Comparison of ENCODE assay signal across 13 cellular contexts in the genomic region with DNA sequence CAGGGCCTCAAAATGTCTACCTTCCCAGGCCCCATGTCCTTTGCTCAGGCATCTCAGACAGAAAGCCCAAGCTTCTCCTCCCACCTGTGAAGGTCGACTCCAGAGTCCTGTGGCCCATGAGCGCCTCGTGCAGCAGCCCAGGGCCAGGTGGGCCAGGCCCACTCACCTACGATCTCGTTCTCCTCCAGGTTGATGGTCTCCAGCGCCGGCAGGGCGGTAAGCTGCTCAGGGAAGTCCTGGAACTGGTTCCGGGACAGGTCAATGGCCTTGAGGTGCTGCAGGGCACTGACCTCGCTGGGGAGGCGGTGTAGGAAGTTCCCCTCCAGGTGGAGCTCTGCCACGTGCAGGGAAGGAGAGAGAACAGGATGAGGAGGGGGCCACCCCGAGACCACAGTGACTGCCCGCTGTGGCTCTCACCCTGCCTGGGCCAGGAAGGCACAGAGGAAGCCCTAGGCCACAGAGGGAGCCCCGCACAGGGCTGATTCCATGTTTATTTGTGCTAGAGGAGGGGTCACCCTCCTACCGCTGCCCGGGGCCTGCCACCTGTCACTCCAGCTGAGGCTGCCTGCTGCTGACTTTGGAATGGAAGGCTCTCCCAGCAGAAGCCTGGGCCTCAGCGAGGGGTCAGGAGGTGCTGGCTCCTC. TPM values are rescaled to one million over a fixed set of nuclear protein-coding genes. Genes with fewer than 3 reads are reported as not detected.
DNase-seq lines count a peak whose midpoint lies in the region; ATAC-seq and TF ChIP-seq lines count a peak whose summit lies in the region.
"Had no signal": no experiment of that assay in that cellular context is flagged by ENCODE, and none has a peak within 500 bp of the region (broad histone marks: within the 10 kb centered on the region; RNA-seq: fewer than 3 reads in every experiment).

No MANE protein-coding gene starts in this region.

- no peak overlapping the region for H2AK5ac ChIP-seq in neuronal stem cell (ENCODE audit: low read depth, low read length)

- no peak overlapping the region for H3K27ac ChIP-seq in neuronal stem cell (replicated peaks; ENCODE audit: low read length)
- H3K27ac ChIP-seq: prostate gland, RWPE1 had no signal

- ATAC-seq in HG03354 (IDR thresholded peaks at IDR 0.05; ENCODE audit: poor library complexity, severe bottlenecking, unreplicated experiment) (peak; percentile 19), GM18868 (IDR thresholded peaks at IDR 0.05; ENCODE audit: unreplicated experiment) (no peak)
- ATAC-seq: left colon had no signal

- peak overlapping the region; percentile 31 for H3K9ac ChIP-seq in neuronal stem cell (ENCODE audit: low read depth, low read length, poor library complexity)

- peak overlapping the region; percentile 3 for H3K23ac ChIP-seq in neuronal stem cell (ENCODE audit: low read depth, low read length, poor library complexity)

- H3K4me3 Mint-ChIP-seq in glutamatergic neuron (ENCODE audit: unreplicated experiment): no peak overlapping the region

- H3K14ac ChIP-seq in neuronal stem cell (ENCODE audit: low read length): peak overlapping the region; percentile 17

- no CpG with 5 or more reads among the region's 18 CpGs for WGBS in neuronal stem cell (ENCODE audit: extremely low coverage in 2 of 2, insufficient read length in 2 of 2, insufficient replicate concordance in 1 of 2), 2 donors

- no peaks in the 10 kb centered on the region for H3K27me3 ChIP-seq in neuronal stem cell (ENCODE audit: control insufficient read depth in 3 of 3, insufficient read depth in 3 of 3, low read depth in 1 of 3, low read length in 3 of 3)

- H3K27ac Mint-ChIP-seq in glutamatergic neuron (ENCODE audit: unreplicated experiment): peak overlapping the region; percentile 62

- H3K27me3 Mint-ChIP-seq in glutamatergic neuron (ENCODE audit: unreplicated experiment): peaks cover 6% of the 10 kb centered on the region

- H2BK15ac ChIP-seq in neuronal stem cell (ENCODE audit: low read length): no peak overlapping the region

- H2BK5ac ChIP-seq in neuronal stem cell (ENCODE audit: low read length): no peak overlapping the region

- H4K91ac ChIP-seq in neuronal stem cell (ENCODE audit: low read depth, low read length, poor library complexity): no peak overlapping the region

- no peak overlapping the region for H4K8ac ChIP-seq in neuronal stem cell (ENCODE audit: low read depth, low read length)

- H3K9me3 ChIP-seq in neuronal stem cell (replicated peaks in 1 of 2; ENCODE audit: control insufficient read depth in 2 of 2, insufficient read depth in 1 of 2, low read depth in 1 of 2, low read length in 2 of 2): no peaks in the 10 kb centered on the region
- H3K9me3 ChIP-seq: prostate gland had no signal

- H3K4me3 ChIP-seq in neuronal stem cell (ENCODE audit: low read length in 2 of 2): no peak overlapping the region
- H3K4me3 ChIP-seq: prostate gland had no signal

- H3K36me3 Mint-ChIP-seq in glutamatergic neuron (ENCODE audit: unreplicated experiment): no peaks in the 10 kb centered on the region

- H3K4me2 ChIP-seq in neuronal stem cell (ENCODE audit: insufficient read depth, low read length, poor library complexity, severe bottlenecking): no peak overlapping the region

- peak overlapping the region; percentile 5 for H3K18ac ChIP-seq in neuronal stem cell (ENCODE audit: low read length)

- H3K4me1 ChIP-seq in neuronal stem cell (ENCODE audit: control insufficient read depth in 2 of 2, insufficient read depth in 1 of 2, low read depth in 1 of 2, low read length in 2 of 2): peaks cover 7 to 14% of the 10 kb centered on the region in 2 donors
- H3K4me1 ChIP-seq: prostate gland had no signal

- H3K36me3 ChIP-seq in neuronal stem cell (replicated peaks in 1 of 2; ENCODE audit: control insufficient read depth in 2 of 2, insufficient read depth in 2 of 2, low read length in 2 of 2): peaks cover 0 to 9% of the 10 kb centered on the region in 2 donors
- H3K36me3 ChIP-seq: prostate gland had no signal

- H2BK120ac ChIP-seq in neuronal stem cell (ENCODE audit: low read depth, low read length): no peak overlapping the region

- TF ChIP-seq CTCF in glutamatergic neuron (IDR thresholded peaks at IDR 0.05; ENCODE audit: partially characterized antibody, unreplicated experiment): no peak

- peak; percentile 48 for DNase-seq in ELF-1 (ENCODE audit: low read depth, low spot score)
- peak; percentile 63 for DNase-seq in glutamatergic neuron
- no peak for DNase-seq in neuronal stem cell (ENCODE audit: low spot score)
- no peak for DNase-seq in epidermal melanocyte (ENCODE audit: insufficient read length, low spot score)
- no peak for DNase-seq in COR-L47 (lab: John Stamatoyannopoulos, UW)
- DNase-seq in NCI-H2227 treated with DMSO at 0.1 percent for 48 hours (lab: John Stamatoyannopoulos, UW): no peak
- DNase-seq: cerebellar nuclear complex, left colon, NCI-H2029 treated with DMSO at 0.1 percent for 48 hours had no signal

- peaks cover 7% of the 10 kb centered on the region for H3K79me1 ChIP-seq in neuronal stem cell (ENCODE audit: low read depth, low read length)

- H3K9me3 Mint-ChIP-seq in glutamatergic neuron (ENCODE audit: unreplicated experiment): peaks cover 7% of the 10 kb centered on the region

- H3K4ac ChIP-seq in neuronal stem cell (ENCODE audit: low read length): no peak overlapping the region

- no peak overlapping the region for H2BK12ac ChIP-seq in neuronal stem cell (ENCODE audit: low read length)

- H3K4me1 Mint-ChIP-seq in glutamatergic neuron (ENCODE audit: low read depth, unreplicated experiment): peaks cover 26% of the 10 kb centered on the region

- H2AFZ ChIP-seq in neuronal stem cell (ENCODE audit: low read length): no peak overlapping the region

RNA-seq across cellular contexts. Expression of a gene that starts 40.0 kb away (rescaled TPM):
- not detected for total RNA-seq in glutamatergic neuron (ENCODE audit: unreplicated experiment)
- 0.06 TPM for polyA plus RNA-seq in neuronal stem cell (2013, experiment 1 of 2)
- polyA plus RNA-seq in neuronal stem cell (2013, experiment 2 of 2): 0.06 TPM

RNA-seq across cellular contexts. Expression of a gene that starts 58.6 kb away (rescaled TPM):
- 24.0 TPM for total RNA-seq in glutamatergic neuron (ENCODE audit: unreplicated experiment)
- polyA plus RNA-seq in neuronal stem cell (2013, experiment 1 of 2): 38.9 TPM
- polyA plus RNA-seq in neuronal stem cell (2013, experiment 2 of 2): 39.0 TPM

Comparison
In these comparisons a context has a peak if more than half of its experiments do, and no peak if none do; other contexts are left out.
1. DNase-seq: peak in ELF-1 (single experiment) and glutamatergic neuron (single experiment); none in neuronal stem cell (single experiment), epidermal melanocyte (single experiment), COR-L47 (single experiment) and NCI-H2227 treated with DMSO at 0.1 percent for 48 hours (single experiment).